8 cellular contexts compared by ENCODE assay signal in the genomic region with DNA sequence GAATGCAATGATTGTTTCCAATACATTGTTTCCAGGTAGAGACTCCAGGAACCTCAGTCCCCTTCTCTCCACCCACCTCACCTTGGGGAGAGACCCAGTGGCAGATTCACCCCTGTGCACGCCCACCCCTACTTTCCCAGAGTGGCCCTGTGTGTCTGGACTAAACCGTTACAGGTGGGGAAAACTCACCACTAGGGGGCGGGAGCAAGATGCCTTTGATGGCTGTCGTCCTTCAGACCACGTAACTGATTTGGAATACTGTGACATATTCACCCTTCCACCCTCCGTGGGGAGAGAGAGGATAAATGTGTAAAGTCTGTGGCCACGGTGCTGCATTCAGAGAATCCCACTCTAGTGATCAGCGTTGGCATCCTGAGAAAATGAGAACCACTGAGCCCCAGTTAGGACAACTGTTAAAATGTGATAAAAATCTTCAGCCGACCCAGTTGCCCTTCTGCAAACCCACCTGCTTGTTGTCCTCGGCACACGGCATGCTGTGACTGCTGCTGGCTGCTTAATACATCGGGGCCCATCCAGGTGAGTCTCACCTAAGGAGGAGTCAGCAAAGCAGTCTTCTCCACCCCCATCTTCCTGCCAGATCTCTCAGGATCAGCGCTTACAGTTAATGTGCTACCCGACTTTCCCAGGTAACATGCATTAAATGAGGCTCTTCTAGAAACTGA. TPM values are rescaled to one million over a fixed set of nuclear protein-coding genes. Genes with fewer than 3 reads are reported as not detected.
DNase-seq lines count a peak whose midpoint lies in the region; ATAC-seq and TF ChIP-seq lines count a peak whose summit lies in the region.

No MANE protein-coding gene starts in this region.

- intact Hi-C loops in left ventricle myocardium inferior (cut with micrococcal nuclease) = loop anchor here (10.0 kb wide), 1 partner anchor 155 kb away; no protein-coding TSS in a partner anchor

- H3K9me3 Mint-ChIP-seq in T-cell = no peaks in the 10 kb centered on the region

- CTCF ChIA-PET in T-cell (lab: Charles Lee) = interaction anchor here in 1 of 2 donors (1.1 to 1.3 kb wide), 2 partner anchors 41 to 68 kb away, joined by 3 to 7 read pairs; a partner anchor contains a TSS

- peak; percentile 93 for TF ChIP-seq CTCF in left ventricle myocardium inferior (IDR thresholded peaks at IDR 0.05; ENCODE audit: borderline replicate concordance)

- H3K36me3 Mint-ChIP-seq in T-cell = peaks cover 23% of the 10 kb centered on the region

- H3K9me3 ChIP-seq in MG63 (no peaks in the 10 kb centered on the region), adipocyte (ENCODE audit: control insufficient read depth, low read length) (no peaks in the 10 kb centered on the region), left ventricle myocardium inferior (replicated peaks) (no peaks in the 10 kb centered on the region)

- H3K4me1 ChIP-seq in adipocyte (ENCODE audit: control insufficient read depth, insufficient read depth, low read length) = peaks cover 8% of the 10 kb centered on the region
- peaks cover 12% of the 10 kb centered on the region for H3K4me1 ChIP-seq in left ventricle myocardium inferior

- H3K27me3 ChIP-seq in MG63 = no peaks in the 10 kb centered on the region
- no peaks in the 10 kb centered on the region for H3K27me3 ChIP-seq in adipocyte (replicated peaks; ENCODE audit: control insufficient read depth, insufficient read depth, low read length)
- no peaks in the 10 kb centered on the region for H3K27me3 ChIP-seq in left ventricle myocardium inferior (ENCODE audit: low read depth)

- H3K27ac ChIP-seq in left ventricle myocardium inferior (replicated peaks) = peak overlapping the region; percentile 19

- H3K27ac Mint-ChIP-seq in T-cell = peak overlapping the region; percentile 75 to 95

- H3K4me3 ChIP-seq in MG63 = no peak overlapping the region
- H3K4me3 ChIP-seq in adipocyte (ENCODE audit: low read length) = no peak overlapping the region
- H3K4me3 ChIP-seq in left ventricle myocardium inferior = peak overlapping the region; percentile 30

- peak; percentile 67 for ATAC-seq in GM21447 (IDR thresholded peaks at IDR 0.05; ENCODE audit: unreplicated experiment)
- peak; percentile 51 to 71 (median 68) for ATAC-seq in T-cell (replicated peaks in 1 of 4)

- DNase-seq in D341Med (ENCODE audit: low spot score) = peak; percentile 84
- DNase-seq in MG63 = peak; percentile 72
- DNase-seq in T-cell = peak; percentile 44 to 84 (median 73)
- peak; percentile 90 for DNase-seq in adipocyte (ENCODE audit: low read depth)
- peak; percentile 70 for DNase-seq in left ventricle myocardium inferior
- DNase-seq in retina = peak; percentile 79
- no peak for DNase-seq in NOMO-1 treated with DMSO at 0.1 percent for 48 hours (lab: John Stamatoyannopoulos, UW; ENCODE audit: unreplicated experiment)

- H3K27me3 Mint-ChIP-seq in T-cell = no peaks in the 10 kb centered on the region

- POLR2A ChIA-PET in T-cell (lab: Charles Lee) = no interaction called here

- H3K9ac ChIP-seq in adipocyte (ENCODE audit: low read length) = no peak overlapping the region

- H3K36me3 ChIP-seq in MG63 (peaks cover 48% of the 10 kb centered on the region), adipocyte (ENCODE audit: control insufficient read depth, insufficient read depth, low read length, severe bottlenecking) (peaks cover 18% of the 10 kb centered on the region), left ventricle myocardium inferior (peaks cover 21% of the 10 kb centered on the region)

- peaks cover 54 to 63% (median 58%) of the 10 kb centered on the region in 3 donors for H3K4me1 Mint-ChIP-seq in T-cell

- H3K4me3 Mint-ChIP-seq in T-cell = peak overlapping the region; percentile 39 to 63 (median 49)

RNA-seq across cellular contexts. Expression of a gene that starts 41.5 kb away (rescaled TPM):
- 115 and 134 TPM in 2 replicates for total RNA-seq in MG63 (2014; rRNA removed; shearing (Covaris generic); ENCODE audit: low replicate concordance)
- total RNA-seq in T-cell (10 to 100 TPM; 35.5 to 80.4 (median 40.8) TPM), left ventricle myocardium inferior (12.4 TPM)
